ENCODE assay signal across 1 cellular context in the genomic region with DNA sequence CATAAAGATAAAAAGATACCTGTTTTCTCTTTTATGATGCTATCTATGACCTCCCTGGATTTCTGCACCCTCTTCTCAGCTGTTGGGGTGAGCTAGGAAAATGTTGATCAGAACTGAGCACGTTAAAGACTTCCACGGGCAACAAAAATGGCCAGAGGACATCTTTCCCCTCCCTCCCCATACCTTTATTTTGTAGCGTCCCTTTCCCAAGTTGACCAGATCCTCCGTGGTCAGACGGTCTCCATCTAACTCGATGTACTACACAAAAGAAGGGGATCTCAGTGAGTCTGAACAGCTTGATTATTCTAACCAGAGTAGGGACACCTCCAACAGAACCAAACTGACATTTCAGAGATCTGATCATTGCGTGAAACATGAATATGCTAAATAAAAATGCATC.
TF ChIP-seq lines count a peak whose summit lies in the region.

No MANE protein-coding gene starts in this region.

TF ChIP-seq in HepG2, 621 proteins besides CTCF, POLR2A, EP300 and RAD21:
- TF ChIP-seq PHF8 (CRISPR knock-in tag; IDR thresholded peaks at IDR 0.05) (no peak), ZNF335 (CRISPR knock-in tag; IDR thresholded peaks at IDR 0.05) (no peak), DNMT1 (CRISPR knock-in tag; IDR thresholded peaks at IDR 0.05) (no peak), ZFP82 (CRISPR knock-in tag; IDR thresholded peaks at IDR 0.05; ENCODE audit: borderline replicate concordance) (no peak), THAP11 (CRISPR knock-in tag; IDR thresholded peaks at IDR 0.05) (no peak), ZSCAN30 (CRISPR knock-in tag; IDR thresholded peaks at IDR 0.05) (no peak), ZNF770 (CRISPR knock-in tag; IDR thresholded peaks at IDR 0.05) (no peak), TBX3 (IDR thresholded peaks at IDR 0.05; ENCODE audit: borderline replicate concordance) (no peak)
